In the genomic region with DNA sequence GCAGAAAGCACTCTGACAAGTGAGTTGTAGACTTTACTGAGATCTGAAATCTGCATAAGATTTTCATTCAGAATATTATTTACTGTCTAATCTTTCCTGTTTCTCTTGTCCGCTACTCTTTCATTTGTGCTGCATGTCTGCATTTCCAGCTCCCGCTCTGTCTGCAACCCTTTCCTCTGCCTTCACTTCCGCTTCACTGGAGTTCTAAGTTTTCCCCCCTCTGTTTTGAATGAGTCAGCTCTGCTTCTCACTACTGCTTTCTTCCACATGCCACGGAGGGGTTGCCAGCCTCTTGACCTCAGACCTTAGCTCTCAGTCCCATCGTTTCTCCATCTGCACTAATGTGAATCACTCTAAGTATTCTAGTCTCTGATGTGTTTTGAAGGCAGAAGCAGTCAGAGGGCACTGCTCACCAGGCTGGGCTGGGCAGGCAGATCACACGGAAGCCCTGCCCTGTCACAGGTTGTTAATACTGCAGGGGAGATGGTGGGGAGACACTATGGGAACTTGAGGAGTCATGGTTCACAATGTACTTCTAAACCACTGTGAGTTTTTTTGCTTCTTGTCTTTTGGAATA, we compare ENCODE assay signal across 4 cellular contexts. TPM values are rescaled to one million over a fixed set of nuclear protein-coding genes. Genes with fewer than 3 reads are reported as not detected.
"Had no signal": no experiment of that assay in that cellular context is flagged by ENCODE, and none has a peak within 500 bp of the region (broad histone marks: within the 10 kb centered on the region; RNA-seq: fewer than 3 reads in every experiment).

No MANE protein-coding gene starts in this region.

RNA-seq across cellular contexts. Expression of a gene that starts 24.3 kb away (rescaled TPM):
- total RNA-seq: K562, Right ventricle myocardium superior had no signal

RNA-seq across cellular contexts. Expression of a gene that starts 27.6 kb away (rescaled TPM):
- total RNA-seq: M059J, OCI-LY7 had no signal
- polyA plus RNA-seq: K562 had no signal
